ENCODE assay signal across 6 cellular contexts in genomic region chr11:57641426-57641825, GRCh38. TPM values are rescaled to one million over a fixed set of nuclear protein-coding genes. Genes with fewer than 3 reads are reported as not detected.
DNase-seq lines count a peak whose midpoint lies in the region; ATAC-seq and TF ChIP-seq lines count a peak whose summit lies in the region.

No MANE protein-coding gene starts in this region.

- CTCF ChIA-PET in activated CD4-positive, alpha-beta T cell treated with anti-CD3 and anti-CD28 coated beads for 36 hours (lab: Charles Lee) = interaction anchor here (0.7 to 7.3 kb wide), 24 partner anchors 10 to 296 kb away, joined by 3 to 118 read pairs (median 6); partner anchors contain the start of genes CLP1, SLC43A1, SLC43A3 and TIMM10

- peak; percentile 39 for DNase-seq in activated CD4-positive, alpha-beta T cell treated with anti-CD3 and anti-CD28 coated beads for 36 hours
- no peak for DNase-seq in activated CD4-positive, alpha-beta T cell treated with anti-CD3 and anti-CD28 coated beads for 4 hours
- DNase-seq in NCI-H748 (lab: John Stamatoyannopoulos, UW; ENCODE audit: unreplicated experiment) (peak; percentile 48), tibial artery (no peak)

- H3K9me3 Mint-ChIP-seq in activated CD4-positive, alpha-beta T cell treated with anti-CD3 and anti-CD28 coated beads for 36 hours (ENCODE audit: low read depth) = no peaks in the 10 kb centered on the region

- no peaks in the 10 kb centered on the region for H3K36me3 ChIP-seq in tibial artery

- H3K4me3 Mint-ChIP-seq in activated CD4-positive, alpha-beta T cell treated with anti-CD3 and anti-CD28 coated beads for 36 hours = no peak overlapping the region

- no peaks in the 10 kb centered on the region for H3K36me3 Mint-ChIP-seq in activated CD4-positive, alpha-beta T cell treated with anti-CD3 and anti-CD28 coated beads for 36 hours (ENCODE audit: low read depth)

- no peak overlapping the region for H3K27ac ChIP-seq in tibial artery

- TF ChIP-seq CTCF in tibial artery (IDR thresholded peaks at IDR 0.05) = peak; percentile 44 to 51

- H3K27me3 ChIP-seq in tibial artery = peaks cover 0 to 8% of the 10 kb centered on the region in 2 donors

- H3K4me3 ChIP-seq in tibial artery = no peak overlapping the region

- H3K27ac Mint-ChIP-seq in activated CD4-positive, alpha-beta T cell treated with anti-CD3 and anti-CD28 coated beads for 36 hours = no peak overlapping the region

- intact Hi-C loops in activated CD4-positive, alpha-beta T cell treated with anti-CD3 and anti-CD28 coated beads for 36 hours (cut with DNase I, micrococcal nuclease) = loop anchor here (1.0 to 2.0 kb wide), 4 partner anchors 73 to 297 kb away; no protein-coding TSS in a partner anchor
- intact Hi-C loops in tibial artery (cut with DNase I; ENCODE audit: low total_unique reads) = loop anchor here (2.0 to 10.0 kb wide), 3 partner anchors 73 to 187 kb away; no protein-coding TSS in a partner anchor

- ATAC-seq in activated CD4-positive, alpha-beta T cell treated with anti-CD3 and anti-CD28 coated beads for 36 hours = peak; percentile 31
- ATAC-seq in esophagus mucosa (peak; percentile 38), GM18909 (IDR thresholded peaks at IDR 0.05; ENCODE audit: poor library complexity, unreplicated experiment) (no peak)

- peaks cover 3 to 51% (median 43%) of the 10 kb centered on the region in 4 donors for H3K4me1 ChIP-seq in tibial artery

- peaks cover 23% of the 10 kb centered on the region for H3K27me3 Mint-ChIP-seq in activated CD4-positive, alpha-beta T cell treated with anti-CD3 and anti-CD28 coated beads for 36 hours

- peaks cover 11% of the 10 kb centered on the region for H3K4me1 Mint-ChIP-seq in activated CD4-positive, alpha-beta T cell treated with anti-CD3 and anti-CD28 coated beads for 36 hours

- POLR2A ChIA-PET in activated CD4-positive, alpha-beta T cell treated with anti-CD3 and anti-CD28 coated beads for 36 hours (lab: Charles Lee) = interaction anchor here (0.7 kb wide), 1 partner anchor 74 kb away, joined by 3 read pairs; the partner anchor contains the start of gene UBE2L6

- H3K9me3 ChIP-seq in tibial artery = no peaks in the 10 kb centered on the region

RNA-seq across cellular contexts. Expression of gene YPEL4, which starts 8.3 kb away (rescaled TPM):
- under 1 TPM; 0.43 to 0.47 TPM for total RNA-seq in activated CD4-positive, alpha-beta T cell treated with anti-CD3 and anti-CD28 coated beads for 36 hours
- not detected for total RNA-seq in esophagus mucosa

RNA-seq across cellular contexts. Expression of gene CLP1, which starts 16.1 kb away (rescaled TPM):
- total RNA-seq in activated CD4-positive, alpha-beta T cell treated with anti-CD3 and anti-CD28 coated beads for 36 hours = 10 to 100 TPM; 11.9 to 15.9 TPM
- 10.6 TPM for total RNA-seq in esophagus mucosa

RNA-seq across cellular contexts. Expression of gene ZDHHC5, which starts 26.5 kb away (rescaled TPM):
- 10 to 100 TPM; 46.2 to 60.0 TPM for total RNA-seq in activated CD4-positive, alpha-beta T cell treated with anti-CD3 and anti-CD28 coated beads for 36 hours
- total RNA-seq in esophagus mucosa = 122 TPM

RNA-seq across cellular contexts. Expression of gene SERPING1, which starts 43.9 kb away (rescaled TPM):
- total RNA-seq in activated CD4-positive, alpha-beta T cell treated with anti-CD3 and anti-CD28 coated beads for 36 hours = under 1 TPM; 0.51 to 0.87 TPM
- total RNA-seq in esophagus mucosa = 16.7 TPM

Comparison
In these comparisons a context has a peak if more than half of its experiments do, and no peak if none do; other contexts are left out.
1. DNase-seq: peak in activated CD4-positive, alpha-beta T cell treated with anti-CD3 and anti-CD28 coated beads for 36 hours (single experiment) and NCI-H748 (single experiment); none in activated CD4-positive, alpha-beta T cell treated with anti-CD3 and anti-CD28 coated beads for 4 hours (0 of 2) and tibial artery (0 of 2).